1 cellular context compared by ENCODE assay signal in genomic region chr18:68504441-68505221, GRCh38.
TF ChIP-seq lines count a peak whose summit lies in the region.

No MANE protein-coding gene starts in this region.

TF ChIP-seq in SK-N-SH, 30 proteins besides CTCF, POLR2A, EP300 and RAD21 (continued from another document):
- TF ChIP-seq PBX3 (IDR thresholded peaks at IDR 0.05) = no peak
- TF ChIP-seq IRF3 (IDR thresholded peaks at IDR 0.05; ENCODE audit: low read depth, low read length) = no peak
- TF ChIP-seq POLR2AphosphoS5 (IDR thresholded peaks at IDR 0.05; ENCODE audit: low read depth, low read length) = no peak
- TF ChIP-seq RXRA (IDR thresholded peaks at IDR 0.05; ENCODE audit: borderline replicate concordance, low read depth) = no peak
- TF ChIP-seq NRF1 (IDR thresholded peaks at IDR 0.05; ENCODE audit: low read depth, low read length) = no peak
- TF ChIP-seq YY1 (IDR thresholded peaks at IDR 0.05; ENCODE audit: low read depth) = no peak
